19 cellular contexts compared by ENCODE assay signal in the genomic region with DNA sequence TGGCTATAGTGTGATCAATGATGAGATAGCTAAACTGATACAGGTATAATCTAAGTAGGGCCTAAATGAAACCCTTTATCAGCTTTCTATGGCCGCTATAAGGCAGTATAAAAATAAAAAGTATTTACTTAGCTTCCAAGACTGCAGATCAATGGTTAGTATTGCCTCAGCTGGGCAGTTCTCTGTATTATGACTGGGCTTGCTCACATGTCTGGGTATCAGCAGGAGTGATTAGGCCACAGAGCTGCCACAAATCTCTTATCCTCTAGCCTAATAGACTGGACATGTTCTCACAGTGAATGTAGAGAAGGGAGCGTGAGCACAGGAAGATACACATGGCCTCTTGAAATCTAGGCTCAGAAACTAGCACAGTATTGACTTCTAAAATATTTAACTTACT.
DNase-seq lines count a peak whose midpoint lies in the region; ATAC-seq and TF ChIP-seq lines count a peak whose summit lies in the region.
"Had no signal": no experiment of that assay in that cellular context is flagged by ENCODE, and none has a peak within 500 bp of the region (broad histone marks: within the 10 kb centered on the region; RNA-seq: fewer than 3 reads in every experiment).

No MANE protein-coding gene starts in this region.

- WGBS in heart right ventricle, 2 donors: 92 to 97% methylated on average over 2 of the region's 2 CpGs
- WGBS in spleen, 5 donors: 87 to 98% (median 91%) methylated on average over 2 of the region's 2 CpGs

- POLR2A ChIA-PET in activated CD4-positive, alpha-beta memory T cell treated with anti-CD3 and anti-CD28 coated beads, Interleukin-2, amount 10 ng/mL, durations not matched to agents 7 days and 5 days (lab: Charles Lee): no interaction called here

- no peaks in the 10 kb centered on the region for H3K9me3 ChIP-seq in heart right ventricle
- H3K9me3 ChIP-seq in WERI-Rb-1 (ENCODE audit: severe bottlenecking): no peaks in the 10 kb centered on the region
- no peaks in the 10 kb centered on the region for H3K9me3 ChIP-seq in tibial artery
- H3K9me3 ChIP-seq in spleen: no peaks in the 10 kb centered on the region
- H3K9me3 ChIP-seq: HAP-1 had no signal

- CTCF ChIA-PET in activated CD4-positive, alpha-beta memory T cell treated with anti-CD3 and anti-CD28 coated beads, Interleukin-2, amount 10 ng/mL, durations not matched to agents 7 days and 5 days (lab: Charles Lee): no interaction called here

- H3K27me3 ChIP-seq in heart right ventricle (no peaks in the 10 kb centered on the region), WERI-Rb-1 (ENCODE audit: insufficient read depth, low read depth, severe bottlenecking) (no peaks in the 10 kb centered on the region), tibial artery (no peaks in the 10 kb centered on the region), spleen (replicated peaks in 1 of 7) (no peaks in the 10 kb centered on the region)

- H3K27me3 Mint-ChIP-seq in activated CD4-positive, alpha-beta memory T cell treated with anti-CD3 and anti-CD28 coated beads, Interleukin-2, amount 10 ng/mL, durations not matched to agents 7 days and 5 days: no peaks in the 10 kb centered on the region
- H3K27me3 Mint-ChIP-seq: B cell; CD4-positive, CD25-positive, alpha-beta regulatory T cell; CD8-positive, alpha-beta memory T cell had no signal

- H3K4me3 ChIP-seq in heart right ventricle (no peak overlapping the region), WERI-Rb-1 (ENCODE audit: low read depth, low read length) (no peak overlapping the region), tibial artery (no peak overlapping the region), spleen (no peak overlapping the region)
- H3K4me3 ChIP-seq: GM12878, GM23248, HAP-1 had no signal

- H3K4me1 ChIP-seq in heart right ventricle (peaks cover 0 to 10% (median 0%) of the 10 kb centered on the region in 9 donors), tibial artery (peaks cover 0 to 12% (median 2%) of the 10 kb centered on the region in 4 donors), spleen (no peaks in the 10 kb centered on the region)
- H3K4me1 ChIP-seq: HAP-1 had no signal

- ATAC-seq in heart right ventricle (no peak), Right ventricle myocardium inferior (no peak)
- ATAC-seq: GM12878, HepG2 had no signal

- no peaks in the 10 kb centered on the region for H3K4me1 Mint-ChIP-seq in activated CD4-positive, alpha-beta memory T cell treated with anti-CD3 and anti-CD28 coated beads, Interleukin-2, amount 10 ng/mL, durations not matched to agents 7 days and 5 days
- H3K4me1 Mint-ChIP-seq: B cell; CD4-positive, CD25-positive, alpha-beta regulatory T cell; CD8-positive, alpha-beta memory T cell had no signal

- DNase-seq in heart right ventricle (no peak), Right ventricle myocardium inferior (ENCODE audit: missing footprints) (no peak), WERI-Rb-1 (peak; percentile 12), tibial artery (no peak), spleen (no peak)
- no peak for DNase-seq in activated CD4-positive, alpha-beta memory T cell treated with anti-CD3 and anti-CD28 coated beads, Interleukin-2, amount 10 ng/mL, durations not matched to agents 7 days and 5 days
- DNase-seq: C1 segment of cervical spinal cord; CD4-positive, CD25-positive, alpha-beta regulatory T cell; CD8-positive, alpha-beta memory T cell; COR-L47; DMS 273 treated with DMSO at 0.1 percent for 48 hours; DMS53; DND-41; EL; GM23248 had no signal

- no peaks in the 10 kb centered on the region for H3K36me3 Mint-ChIP-seq in activated CD4-positive, alpha-beta memory T cell treated with anti-CD3 and anti-CD28 coated beads, Interleukin-2, amount 10 ng/mL, durations not matched to agents 7 days and 5 days (ENCODE audit: low read depth)
- H3K36me3 Mint-ChIP-seq: CD4-positive, CD25-positive, alpha-beta regulatory T cell had no signal

- no peak for TF ChIP-seq POLR2A in spleen (IDR thresholded peaks at IDR 0.05)

- H3K27ac Mint-ChIP-seq in activated CD4-positive, alpha-beta memory T cell treated with anti-CD3 and anti-CD28 coated beads, Interleukin-2, amount 10 ng/mL, durations not matched to agents 7 days and 5 days: no peak overlapping the region
- H3K27ac Mint-ChIP-seq: B cell; CD4-positive, CD25-positive, alpha-beta regulatory T cell; CD8-positive, alpha-beta memory T cell had no signal

- no peaks in the 10 kb centered on the region for H3K36me3 ChIP-seq in heart right ventricle
- no peaks in the 10 kb centered on the region for H3K36me3 ChIP-seq in WERI-Rb-1
- H3K36me3 ChIP-seq in tibial artery: no peaks in the 10 kb centered on the region
- no peaks in the 10 kb centered on the region for H3K36me3 ChIP-seq in spleen
- H3K36me3 ChIP-seq: HAP-1 had no signal

- TF ChIP-seq CTCF in heart right ventricle (IDR thresholded peaks at IDR 0.05): no peak
- no peak for TF ChIP-seq CTCF in WERI-Rb-1 (IDR thresholded peaks at IDR 0.05; ENCODE audit: low read depth, low read length)
- TF ChIP-seq CTCF in tibial artery (IDR thresholded peaks at IDR 0.05): no peak
- no peak for TF ChIP-seq CTCF in spleen (IDR thresholded peaks at IDR 0.05 in 8 of 11, conservative IDR thresholded peaks at IDR 0.05 in 3 of 11)

- intact Hi-C loops in heart right ventricle (cut with DNase I): no loop called here
- intact Hi-C loops in Right ventricle myocardium inferior (cut with DNase I): no loop called here
- intact Hi-C loops in tibial artery (cut with DNase I; ENCODE audit: low total_unique reads): no loop called here
- intact Hi-C loops in spleen (cut with DNase I; ENCODE audit: low total_unique reads): no loop called here

- H3K9me3 Mint-ChIP-seq in activated CD4-positive, alpha-beta memory T cell treated with anti-CD3 and anti-CD28 coated beads, Interleukin-2, amount 10 ng/mL, durations not matched to agents 7 days and 5 days: no peaks in the 10 kb centered on the region

- H3K27ac ChIP-seq in heart right ventricle: peak overlapping the region in 6 of 10 donors; percentile 3 to 37 (median 14)
- H3K27ac ChIP-seq in WERI-Rb-1: no peak overlapping the region
- H3K27ac ChIP-seq in tibial artery: peak overlapping the region; percentile 32 to 38
- H3K27ac ChIP-seq in spleen: no peak overlapping the region
- H3K27ac ChIP-seq: GM23248 had no signal

- H3K4me3 Mint-ChIP-seq in activated CD4-positive, alpha-beta memory T cell treated with anti-CD3 and anti-CD28 coated beads, Interleukin-2, amount 10 ng/mL, durations not matched to agents 7 days and 5 days: no peak overlapping the region
- H3K4me3 Mint-ChIP-seq: B cell; CD4-positive, CD25-positive, alpha-beta regulatory T cell; CD8-positive, alpha-beta memory T cell had no signal

Comparison
In these comparisons a context has a peak if more than half of its experiments do, and no peak if none do; other contexts are left out.
1. H3K27ac ChIP-seq: peak in heart right ventricle (6 of 10) and tibial artery (2 of 2); none in WERI-Rb-1 (single experiment) and spleen (0 of 8).